Comparison of ENCODE assay signal across 9 cellular contexts in genomic region chr11:13680501-13681264, GRCh38. TPM values are rescaled to one million over a fixed set of nuclear protein-coding genes. Genes with fewer than 3 reads are reported as not detected.
DNase-seq lines count a peak whose midpoint lies in the region; ATAC-seq and TF ChIP-seq lines count a peak whose summit lies in the region.
"Had no signal": no experiment of that assay in that cellular context is flagged by ENCODE, and none has a peak within 500 bp of the region (broad histone marks: within the 10 kb centered on the region; RNA-seq: fewer than 3 reads in every experiment).

No MANE protein-coding gene starts in this region.

- no peak for ATAC-seq in activated naive CD8-positive, alpha-beta T cell treated with anti-CD3 and anti-CD28 coated beads, Interleukin-2, amount 50 U/mL, for 24 hours
- peak; percentile 59 for ATAC-seq in HG03066 (IDR thresholded peaks at IDR 0.05; ENCODE audit: low read depth, unreplicated experiment)
- peak; percentile 74 for ATAC-seq in activated B cell treated with CpG ODN at 0.5 μM for 24 hours (ENCODE audit: low read depth)
- peak; percentile 83 for ATAC-seq in stimulated activated memory B cell treated with anti-CD40 and anti-IgM and Interleukin-4, amounts not matched to agents 10 μg/mL and 1 μg/mL and 100 μg/mL, for 72 hours

- H3K9me3 Mint-ChIP-seq in activated naive CD8-positive, alpha-beta T cell treated with anti-CD3 and anti-CD28 coated beads, Interleukin-2, amount 50 U/mL, for 24 hours: no peaks in the 10 kb centered on the region
- no peaks in the 10 kb centered on the region for H3K9me3 Mint-ChIP-seq in activated naive CD8-positive, alpha-beta T cell treated with anti-CD3 and anti-CD28 coated beads for 36 hours
- no peaks in the 10 kb centered on the region for H3K9me3 Mint-ChIP-seq in activated B cell treated with CpG ODN at 0.5 μM for 24 hours
- peaks cover 2% of the 10 kb centered on the region for H3K9me3 Mint-ChIP-seq in stimulated activated memory B cell treated with anti-CD40 and anti-IgM and Interleukin-4, amounts not matched to agents 10 μg/mL and 1 μg/mL and 100 μg/mL, for 72 hours
- H3K9me3 Mint-ChIP-seq: central memory CD8-positive, alpha-beta T cell had no signal

- H3K4me1 Mint-ChIP-seq in activated naive CD8-positive, alpha-beta T cell treated with anti-CD3 and anti-CD28 coated beads, Interleukin-2, amount 50 U/mL, for 24 hours: peaks cover 49% of the 10 kb centered on the region
- H3K4me1 Mint-ChIP-seq in activated naive CD8-positive, alpha-beta T cell treated with anti-CD3 and anti-CD28 coated beads for 36 hours: peaks cover 52% of the 10 kb centered on the region
- H3K4me1 Mint-ChIP-seq in activated B cell treated with CpG ODN at 0.5 μM for 24 hours: peaks cover 42% of the 10 kb centered on the region
- peaks cover 32% of the 10 kb centered on the region for H3K4me1 Mint-ChIP-seq in stimulated activated memory B cell treated with anti-CD40 and anti-IgM and Interleukin-4, amounts not matched to agents 10 μg/mL and 1 μg/mL and 100 μg/mL, for 72 hours

- intact Hi-C loops in activated B cell treated with CpG ODN at 0.5 μM for 24 hours (cut with micrococcal nuclease): loop anchor here (1.0 to 5.0 kb wide), 2 partner anchors 11 to 718 kb away; no protein-coding TSS in a partner anchor

- H3K4me3 Mint-ChIP-seq in activated naive CD8-positive, alpha-beta T cell treated with anti-CD3 and anti-CD28 coated beads, Interleukin-2, amount 50 U/mL, for 24 hours: no peak overlapping the region
- no peak overlapping the region for H3K4me3 Mint-ChIP-seq in activated naive CD8-positive, alpha-beta T cell treated with anti-CD3 and anti-CD28 coated beads for 36 hours
- H3K4me3 Mint-ChIP-seq in activated B cell treated with CpG ODN at 0.5 μM for 24 hours: no peak overlapping the region
- H3K4me3 Mint-ChIP-seq in stimulated activated memory B cell treated with anti-CD40 and anti-IgM and Interleukin-4, amounts not matched to agents 10 μg/mL and 1 μg/mL and 100 μg/mL, for 72 hours: no peak overlapping the region
- H3K4me3 Mint-ChIP-seq: central memory CD8-positive, alpha-beta T cell had no signal

- H3K36me3 Mint-ChIP-seq in activated naive CD8-positive, alpha-beta T cell treated with anti-CD3 and anti-CD28 coated beads, Interleukin-2, amount 50 U/mL, for 24 hours (ENCODE audit: low read depth): peaks cover 18% of the 10 kb centered on the region
- H3K36me3 Mint-ChIP-seq in activated naive CD8-positive, alpha-beta T cell treated with anti-CD3 and anti-CD28 coated beads for 36 hours: peaks cover 22% of the 10 kb centered on the region
- H3K36me3 Mint-ChIP-seq in activated B cell treated with CpG ODN at 0.5 μM for 24 hours (ENCODE audit: low read depth): peaks cover 7% of the 10 kb centered on the region
- peaks cover 11% of the 10 kb centered on the region for H3K36me3 Mint-ChIP-seq in stimulated activated memory B cell treated with anti-CD40 and anti-IgM and Interleukin-4, amounts not matched to agents 10 μg/mL and 1 μg/mL and 100 μg/mL, for 72 hours

- POLR2A ChIA-PET in activated B cell treated with CpG ODN at 0.5 μM for 24 hours (lab: Charles Lee): interaction anchor here (1.4 kb wide), 1 partner anchor 12 kb away, joined by 4 read pairs; the partner anchor contains the start of gene FAR1

- no peak for DNase-seq in activated naive CD8-positive, alpha-beta T cell treated with anti-CD3 and anti-CD28 coated beads, Interleukin-2, amount 50 U/mL, for 24 hours
- DNase-seq in activated naive CD8-positive, alpha-beta T cell treated with anti-CD3 and anti-CD28 coated beads for 36 hours: no peak
- DNase-seq in activated B cell treated with CpG ODN at 0.5 μM for 24 hours: no peak
- no peak for DNase-seq in NCI-H187 treated with DMSO at 0.1 percent for 48 hours (lab: John Stamatoyannopoulos, UW)
- no peak for DNase-seq in activated naive CD4-positive, alpha-beta T cell treated with Interleukin-2 at 50 U/mL for 16 hours
- no peak for DNase-seq in putamen (ENCODE audit: low spot score)

- CTCF ChIA-PET in activated B cell treated with CpG ODN at 0.5 μM for 24 hours (lab: Charles Lee): no interaction called here

- no peaks in the 10 kb centered on the region for H3K27me3 Mint-ChIP-seq in activated naive CD8-positive, alpha-beta T cell treated with anti-CD3 and anti-CD28 coated beads, Interleukin-2, amount 50 U/mL, for 24 hours
- H3K27me3 Mint-ChIP-seq in activated naive CD8-positive, alpha-beta T cell treated with anti-CD3 and anti-CD28 coated beads for 36 hours: no peaks in the 10 kb centered on the region
- H3K27me3 Mint-ChIP-seq in activated B cell treated with CpG ODN at 0.5 μM for 24 hours: no peaks in the 10 kb centered on the region
- no peaks in the 10 kb centered on the region for H3K27me3 Mint-ChIP-seq in stimulated activated memory B cell treated with anti-CD40 and anti-IgM and Interleukin-4, amounts not matched to agents 10 μg/mL and 1 μg/mL and 100 μg/mL, for 72 hours
- H3K27me3 Mint-ChIP-seq: central memory CD8-positive, alpha-beta T cell had no signal

- H3K27ac Mint-ChIP-seq in activated naive CD8-positive, alpha-beta T cell treated with anti-CD3 and anti-CD28 coated beads, Interleukin-2, amount 50 U/mL, for 24 hours: peak overlapping the region; percentile 58
- H3K27ac Mint-ChIP-seq in activated naive CD8-positive, alpha-beta T cell treated with anti-CD3 and anti-CD28 coated beads for 36 hours: no peak overlapping the region
- H3K27ac Mint-ChIP-seq in activated B cell treated with CpG ODN at 0.5 μM for 24 hours: peak overlapping the region; percentile 85
- peak overlapping the region; percentile 61 for H3K27ac Mint-ChIP-seq in stimulated activated memory B cell treated with anti-CD40 and anti-IgM and Interleukin-4, amounts not matched to agents 10 μg/mL and 1 μg/mL and 100 μg/mL, for 72 hours

- TF ChIP-seq CTCF in activated B cell treated with CpG ODN at 0.5 μM for 24 hours (IDR thresholded peaks at IDR 0.05): no peak

RNA-seq across cellular contexts. Expression of gene FAR1, which starts 12.2 kb away (rescaled TPM):
- 10 to 100 TPM; 47.1 to 48.3 TPM for total RNA-seq in activated naive CD8-positive, alpha-beta T cell treated with anti-CD3 and anti-CD28 coated beads for 36 hours
- 39.2 and 48.4 TPM in 2 replicates for total RNA-seq in activated B cell treated with CpG ODN at 0.5 μM for 24 hours
